Comparison of ENCODE assay signal across 2 cellular contexts in genomic region chr13:73088332-73088935, GRCh38.
TF ChIP-seq lines count a peak whose summit lies in the region.

No MANE protein-coding gene starts in this region.

TF ChIP-seq in IMR-90, 13 proteins besides CTCF, POLR2A, EP300 and RAD21:
- TF ChIP-seq CEBPB (IDR thresholded peaks at IDR 0.05; ENCODE audit: low read depth, low read length) (no peak), ELK1 (IDR thresholded peaks at IDR 0.05; ENCODE audit: borderline replicate concordance, low read depth, low read length) (no peak), SMC3 (IDR thresholded peaks at IDR 0.05; ENCODE audit: low read depth, low read length) (no peak)

TF ChIP-seq in K562, 482 proteins besides CTCF, POLR2A, EP300 and RAD21:
- no peak for TF ChIP-seq CHD1 (IDR thresholded peaks at IDR 0.05; ENCODE audit: low read length)
- TF ChIP-seq ZNF507 (tag; conservative IDR thresholded peaks at IDR 0.05): peak; percentile 74
- no peak for TF ChIP-seq HMG20B (CRISPR knock-in tag; IDR thresholded peaks at IDR 0.05)
- TF ChIP-seq POLR2B (IDR thresholded peaks at IDR 0.05; ENCODE audit: low read depth, partially characterized antibody): no peak
- no peak for TF ChIP-seq ZKSCAN3 (CRISPR knock-in tag; IDR thresholded peaks at IDR 0.05)
